In the genomic region with DNA sequence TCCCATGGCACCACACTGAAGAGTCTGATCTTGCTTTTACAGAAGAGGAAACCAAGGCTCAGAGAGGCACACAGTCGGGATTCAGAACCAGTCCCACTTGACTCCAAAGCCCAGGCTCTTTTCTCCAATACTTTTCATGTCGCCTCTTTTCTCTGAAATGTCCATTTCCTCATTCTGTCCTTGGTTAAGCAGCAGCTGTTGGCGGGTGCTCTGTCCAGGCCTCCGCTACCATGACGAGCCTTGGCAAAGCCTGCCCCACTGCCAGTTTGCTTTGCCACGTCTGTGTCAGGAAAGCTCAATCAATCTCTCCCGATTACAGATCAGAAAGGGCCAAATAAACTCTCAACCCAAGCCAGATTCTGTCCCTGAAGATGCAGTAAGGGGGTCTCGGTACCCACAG, we compare ENCODE assay signal across 19 cellular contexts. TPM values are rescaled to one million over a fixed set of nuclear protein-coding genes. Genes with fewer than 3 reads are reported as not detected.
"Had no signal": no experiment of that assay in that cellular context is flagged by ENCODE, and none has a peak within 500 bp of the region (broad histone marks: within the 10 kb centered on the region; RNA-seq: fewer than 3 reads in every experiment).

No MANE protein-coding gene starts in this region.

- H3K4me1 ChIP-seq: breast epithelium had no signal

- H3K27ac Mint-ChIP-seq: activated CD4-positive, alpha-beta T cell treated with anti-CD3 and anti-CD28 coated beads, Interleukin-2, amount 10 ng/mL, durations not matched to agents 7 days and 5 days; activated naive CD4-positive, alpha-beta T cell treated with anti-CD3 and anti-CD28 coated beads, Interleukin-2, amount 50 U/mL, for 24 hours; nephron progenitor cell; stimulated activated naive CD8-positive, alpha-beta T cell treated with anti-CD3 and anti-CD28 coated beads, Interleukin-15, amount 100 ng/mL, for 72 hours; T-helper 1 cell treated with Interleukin-12 subunit alpha and Interleukin-12 subunit beta and Interleukin-4 antibody, amounts not matched to agents 30 μg/mL and 1 μg/mL, for 36 hours had no signal

- H3K9me3 ChIP-seq: breast epithelium, left lung, thyroid gland had no signal

- H3K36me3 ChIP-seq: breast epithelium, left lung, thyroid gland had no signal

- H3K9me3 Mint-ChIP-seq: activated CD4-positive, alpha-beta T cell treated with anti-CD3 and anti-CD28 coated beads, Interleukin-2, amount 10 ng/mL, durations not matched to agents 7 days and 5 days; activated naive CD4-positive, alpha-beta T cell treated with anti-CD3 and anti-CD28 coated beads, Interleukin-2, amount 50 U/mL, for 24 hours; nephron progenitor cell; stimulated activated naive CD8-positive, alpha-beta T cell treated with anti-CD3 and anti-CD28 coated beads, Interleukin-15, amount 100 ng/mL, for 72 hours; T-helper 1 cell treated with Interleukin-12 subunit alpha and Interleukin-12 subunit beta and Interleukin-4 antibody, amounts not matched to agents 30 μg/mL and 1 μg/mL, for 36 hours had no signal

- H3K27ac ChIP-seq: thyroid gland had no signal

- H3K27me3 Mint-ChIP-seq: activated naive CD4-positive, alpha-beta T cell treated with anti-CD3 and anti-CD28 coated beads, Interleukin-2, amount 50 U/mL, for 24 hours; stimulated activated naive CD8-positive, alpha-beta T cell treated with anti-CD3 and anti-CD28 coated beads, Interleukin-15, amount 100 ng/mL, for 72 hours had no signal

- H3K4me3 ChIP-seq: breast epithelium, left lung, thyroid gland had no signal

- H3K36me3 Mint-ChIP-seq: activated naive CD4-positive, alpha-beta T cell treated with anti-CD3 and anti-CD28 coated beads, Interleukin-2, amount 50 U/mL, for 24 hours had no signal

- H3K4me3 Mint-ChIP-seq: activated CD4-positive, alpha-beta T cell treated with anti-CD3 and anti-CD28 coated beads, Interleukin-2, amount 10 ng/mL, durations not matched to agents 7 days and 5 days; activated naive CD4-positive, alpha-beta T cell treated with anti-CD3 and anti-CD28 coated beads, Interleukin-2, amount 50 U/mL, for 24 hours; nephron progenitor cell; stimulated activated naive CD8-positive, alpha-beta T cell treated with anti-CD3 and anti-CD28 coated beads, Interleukin-15, amount 100 ng/mL, for 72 hours; T-helper 1 cell treated with Interleukin-12 subunit alpha and Interleukin-12 subunit beta and Interleukin-4 antibody, amounts not matched to agents 30 μg/mL and 1 μg/mL, for 36 hours had no signal

- FAIRE-seq: endothelial cell of umbilical vein, frontal cortex had no signal

- ATAC-seq: left lung; SK-N-SH treated with all-trans-retinoic acid at 6 μM for 48 hours; stimulated activated naive CD8-positive, alpha-beta T cell treated with anti-CD3 and anti-CD28 coated beads, Interleukin-15, amount 100 ng/mL, for 72 hours had no signal

- DNase-seq: activated CD4-positive, alpha-beta T cell treated with anti-CD3 and anti-CD28 coated beads, Interleukin-2, amount 10 ng/mL, durations not matched to agents 7 days and 5 days; activated CD4-positive, CD25-positive, alpha-beta regulatory T cell; activated T-cell treated with anti-CD3 and anti-CD28 coated beads for 4 hours; amygdala; effector CD4-positive, alpha-beta T cell; islet precursor cell; left lung; mesendoderm; nephron progenitor cell; stimulated activated CD4-positive, alpha-beta T cell treated with anti-CD3 and anti-CD28 coated beads, Interleukin-4, amount 100 ng/mL, for 4 hours; stimulated activated naive CD8-positive, alpha-beta T cell treated with anti-CD3 and anti-CD28 coated beads, Interleukin-15, amount 100 ng/mL, for 72 hours; thyroid gland had no signal

- H3K27me3 ChIP-seq: breast epithelium, left lung, thyroid gland had no signal

RNA-seq across cellular contexts. Expression of a gene that starts 9.1 kb away (rescaled TPM):
- total RNA-seq: activated CD8-positive, alpha-beta memory T cell treated with anti-CD3 and anti-CD28 coated beads for 36 hours had no signal
